In genomic region chr3:17025594-17026139, GRCh38 we compare ENCODE assay signal across 1 cellular context.
TF ChIP-seq lines count a peak whose summit lies in the region.

No MANE protein-coding gene starts in this region.

TF ChIP-seq in GM12878, 131 proteins besides CTCF, POLR2A, EP300 and RAD21 (continued from another document and continues in another):
- TF ChIP-seq E2F4 (IDR thresholded peaks at IDR 0.05; ENCODE audit: low read depth, low read length), result no peak
- TF ChIP-seq CBFB (IDR thresholded peaks at IDR 0.05; ENCODE audit: low read depth), result no peak
- no peak for TF ChIP-seq SMC3 (IDR thresholded peaks at IDR 0.05; ENCODE audit: borderline replicate concordance, low read length)
- TF ChIP-seq ZSCAN29 (IDR thresholded peaks at IDR 0.05), result no peak
- no peak for TF ChIP-seq MEF2A (IDR thresholded peaks at IDR 0.05; ENCODE audit: insufficient read depth, low read depth, low read length)
- peak; percentile 57; the same call in 1 of the 2 replicates for TF ChIP-seq SIN3A (IDR thresholded peaks at IDR 0.05; ENCODE audit: low read depth, low read length)
- TF ChIP-seq ZNF622 (IDR thresholded peaks at IDR 0.05), result no peak
- TF ChIP-seq IRF4 (IDR thresholded peaks at IDR 0.05; ENCODE audit: low read depth, low read length), result no peak
- TF ChIP-seq MAX (IDR thresholded peaks at IDR 0.05; ENCODE audit: low read depth, low read length), result no peak
- TF ChIP-seq ZBTB11 (CRISPR knock-in tag; IDR thresholded peaks at IDR 0.05), result no peak
- no peak for TF ChIP-seq HDGF (IDR thresholded peaks at IDR 0.05)
- TF ChIP-seq RB1 (IDR thresholded peaks at IDR 0.05; ENCODE audit: borderline replicate concordance), result no peak
- TF ChIP-seq HDAC2 (IDR thresholded peaks at IDR 0.05), result no peak
- TF ChIP-seq LARP7 (IDR thresholded peaks at IDR 0.05), result no peak
- TF ChIP-seq SUZ12 (IDR thresholded peaks at IDR 0.05; ENCODE audit: unreplicated experiment), result no peak
- 0 out of 2 replicates have a peak, but pooled peaks have one; percentile 28 for TF ChIP-seq ZBED1 (IDR thresholded peaks at IDR 0.05; ENCODE audit: borderline replicate concordance)
- no peak for TF ChIP-seq ESRRA (IDR thresholded peaks at IDR 0.05; ENCODE audit: low read length)
- peak; percentile 84; the same call in 1 of the 2 replicates for TF ChIP-seq ZBTB40 (IDR thresholded peaks at IDR 0.05; ENCODE audit: borderline replicate concordance)
- TF ChIP-seq E4F1 (IDR thresholded peaks at IDR 0.05; ENCODE audit: borderline replicate concordance, partially characterized antibody), result no peak
- no peak for TF ChIP-seq NRF1 (conservative IDR thresholded peaks at IDR 0.05; ENCODE audit: low read depth, low read length)
- no peak for TF ChIP-seq BCLAF1 (IDR thresholded peaks at IDR 0.05)
- peak; percentile 85 for TF ChIP-seq MTA2 (IDR thresholded peaks at IDR 0.05; ENCODE audit: low read depth)
- peak; percentile 67; the same call in 1 of the 2 replicates for TF ChIP-seq PKNOX1 (IDR thresholded peaks at IDR 0.05)
- TF ChIP-seq PML (IDR thresholded peaks at IDR 0.05; ENCODE audit: low read length), result no peak
- no peak for TF ChIP-seq ZNF274 (IDR thresholded peaks at IDR 0.05; ENCODE audit: insufficient read depth, insufficient read length)
- no peak for TF ChIP-seq PAX8 (IDR thresholded peaks at IDR 0.05)
- TF ChIP-seq ATF2 (IDR thresholded peaks at IDR 0.05; ENCODE audit: low read length), result peak; percentile 42
- TF ChIP-seq BHLHE40 (IDR thresholded peaks at IDR 0.05; ENCODE audit: borderline replicate concordance in 1 of 2, low read depth in 2 of 2, low read length in 1 of 2), result peak; percentile 95 to 97
- no peak for TF ChIP-seq IRF5 (IDR thresholded peaks at IDR 0.05; ENCODE audit: borderline replicate concordance)
- no peak for TF ChIP-seq IRF3 (IDR thresholded peaks at IDR 0.05)
